In the genomic region with DNA sequence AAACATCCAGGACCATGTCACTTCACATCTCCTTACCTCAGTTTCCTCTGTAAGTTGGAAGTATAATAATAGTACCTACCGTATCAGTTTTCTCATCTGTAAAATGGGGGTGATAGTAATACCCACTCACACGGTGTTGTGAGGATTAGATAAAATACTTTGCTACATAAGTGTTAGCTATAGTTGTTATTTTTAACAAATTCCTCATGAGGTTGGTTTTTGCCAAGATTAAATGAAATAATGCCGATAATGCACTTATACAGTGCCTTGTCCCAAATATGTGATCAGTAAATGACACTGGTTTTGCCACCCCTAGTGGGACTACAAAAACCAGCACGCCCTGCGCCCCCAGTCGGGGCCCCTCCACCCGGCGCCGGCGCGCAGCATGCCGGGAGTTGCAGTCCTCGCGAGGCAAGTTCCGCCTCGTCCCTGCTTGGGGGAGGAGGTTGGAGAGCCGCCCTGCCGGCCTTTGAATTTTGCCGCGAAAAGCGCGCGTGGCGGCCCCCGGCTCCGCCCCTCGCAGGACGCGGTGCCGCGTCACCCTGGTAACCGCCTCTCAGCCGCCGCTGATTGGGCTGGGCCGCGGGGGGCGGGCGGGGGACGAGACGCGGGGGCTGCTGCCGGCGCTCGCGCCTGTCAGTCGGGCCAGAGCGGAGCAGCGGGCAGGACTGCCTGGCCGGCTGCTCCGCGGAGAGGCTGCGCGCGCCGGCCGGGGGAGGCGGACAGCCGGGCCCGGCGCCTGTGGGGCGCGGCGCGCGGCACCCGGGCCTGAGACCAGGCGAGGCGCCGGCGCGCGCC, we compare ENCODE assay signal across 8 cellular contexts. TPM values are rescaled to one million over a fixed set of nuclear protein-coding genes. Genes with fewer than 3 reads are reported as not detected.
DNase-seq lines count a peak whose midpoint lies in the region; ATAC-seq and TF ChIP-seq lines count a peak whose summit lies in the region.

A gene (plus strand): TSS at position 639 of the 798 bp plus-strand sequence. CDS start 30,322 bp downstream, outside the sequence.

- ATAC-seq in GM21576 (IDR thresholded peaks at IDR 0.05; ENCODE audit: unreplicated experiment): peak; percentile 82

- peak within 1 kb of the TSS; percentile 57 for H3K4me3 ChIP-seq in epithelial cell of proximal tubule (ENCODE audit: low read depth, low read length)

- H3K36me3 Mint-ChIP-seq in IgD-negative memory B cell: peaks cover 2% of the 10 kb centered on the region

- DNase-seq in DMS153 (lab: John Stamatoyannopoulos, UW) (peak; percentile 95), OCI-M2 (lab: John Stamatoyannopoulos, UW; ENCODE audit: unreplicated experiment) (peak; percentile 26), epithelial cell of proximal tubule (ENCODE audit: low read depth) (peak; percentile 30), mucosa of gallbladder (ENCODE audit: low spot score) (peak; percentile 97)
- DNase-seq in activated T-cell treated with anti-CD3 and anti-CD28 coated beads, Interleukin-2, amount 50 U/mL, for 1 hour: peak; percentile 98
- DNase-seq in stimulated activated CD8-positive, alpha-beta memory T cell treated with anti-CD3 and anti-CD28 coated beads, Interleukin-4, amount 100 ng/mL, for 24 hours (ENCODE audit: low read depth): peak; percentile 96

- peak within 1 kb of the TSS; percentile 76 to 89 (median 84) for H3K4me3 Mint-ChIP-seq in IgD-negative memory B cell

- peaks cover 0 to 3% (median 0%) of the 10 kb centered on the region in 3 donors for H3K9me3 Mint-ChIP-seq in IgD-negative memory B cell

- peaks cover 15% of the 10 kb centered on the region for H3K27me3 Mint-ChIP-seq in IgD-negative memory B cell

- peak within 1 kb of the TSS in 2 of 3 donors; percentile 59 to 90 for H3K27ac Mint-ChIP-seq in IgD-negative memory B cell

- TF ChIP-seq CTCF in epithelial cell of proximal tubule (conservative IDR thresholded peaks at IDR 0.05; ENCODE audit: low read depth, low read length): no peak

- H3K4me1 Mint-ChIP-seq in IgD-negative memory B cell: peaks cover 3 to 6% (median 4%) of the 10 kb centered on the region in 3 donors

RNA-seq across cellular contexts. Expression of the gene that starts here (rescaled TPM):
- polyA plus RNA-seq in IgD-negative memory B cell: 0.10 TPM
- total RNA-seq in epithelial cell of proximal tubule: 0.52 and 2.7 TPM in 2 replicates
- 11.0 TPM for total RNA-seq in mucosa of gallbladder

Comparison
In these comparisons a context has a peak if more than half of its experiments do, and no peak if none do; other contexts are left out.
1. Peak in every context shown above with its lines: DNase-seq, ATAC-seq and H3K4me3 ChIP-seq.
2. DNase-seq: peak in every context shown above with its lines; median percentile 98 in activated T-cell treated with anti-CD3 and anti-CD28 coated beads, Interleukin-2, amount 50 U/mL, for 1 hour; 97 in mucosa of gallbladder; 96 in stimulated activated CD8-positive, alpha-beta memory T cell treated with anti-CD3 and anti-CD28 coated beads, Interleukin-4, amount 100 ng/mL, for 24 hours; 95 in DMS153; 30 in epithelial cell of proximal tubule; 26 in OCI-M2.